6 cellular contexts compared by ENCODE assay signal in genomic region chr11:125979521-125979920, GRCh38. TPM values are rescaled to one million over a fixed set of nuclear protein-coding genes. Genes with fewer than 3 reads are reported as not detected.
"Had no signal": no experiment of that assay in that cellular context is flagged by ENCODE, and none has a peak within 500 bp of the region (broad histone marks: within the 10 kb centered on the region; RNA-seq: fewer than 3 reads in every experiment).

No MANE protein-coding gene starts in this region.

- H3K27ac ChIP-seq: HL-60 had no signal

- H3K4me3 Mint-ChIP-seq: IgD-negative memory B cell had no signal

- DNase-seq: IMR-90 had no signal

- ATAC-seq: HepG2, K562 had no signal

- H3K27ac Mint-ChIP-seq: IgD-negative memory B cell had no signal

- H3K36me3 Mint-ChIP-seq: IgD-negative memory B cell had no signal

- H3K4me3 ChIP-seq: K562 had no signal

RNA-seq across cellular contexts. Expression of gene VSIG10L2, which starts 33.7 kb away (rescaled TPM):
- total RNA-seq: HepG2, HT1080, K562 had no signal
